Comparison of ENCODE assay signal across 10 cellular contexts in the genomic region with DNA sequence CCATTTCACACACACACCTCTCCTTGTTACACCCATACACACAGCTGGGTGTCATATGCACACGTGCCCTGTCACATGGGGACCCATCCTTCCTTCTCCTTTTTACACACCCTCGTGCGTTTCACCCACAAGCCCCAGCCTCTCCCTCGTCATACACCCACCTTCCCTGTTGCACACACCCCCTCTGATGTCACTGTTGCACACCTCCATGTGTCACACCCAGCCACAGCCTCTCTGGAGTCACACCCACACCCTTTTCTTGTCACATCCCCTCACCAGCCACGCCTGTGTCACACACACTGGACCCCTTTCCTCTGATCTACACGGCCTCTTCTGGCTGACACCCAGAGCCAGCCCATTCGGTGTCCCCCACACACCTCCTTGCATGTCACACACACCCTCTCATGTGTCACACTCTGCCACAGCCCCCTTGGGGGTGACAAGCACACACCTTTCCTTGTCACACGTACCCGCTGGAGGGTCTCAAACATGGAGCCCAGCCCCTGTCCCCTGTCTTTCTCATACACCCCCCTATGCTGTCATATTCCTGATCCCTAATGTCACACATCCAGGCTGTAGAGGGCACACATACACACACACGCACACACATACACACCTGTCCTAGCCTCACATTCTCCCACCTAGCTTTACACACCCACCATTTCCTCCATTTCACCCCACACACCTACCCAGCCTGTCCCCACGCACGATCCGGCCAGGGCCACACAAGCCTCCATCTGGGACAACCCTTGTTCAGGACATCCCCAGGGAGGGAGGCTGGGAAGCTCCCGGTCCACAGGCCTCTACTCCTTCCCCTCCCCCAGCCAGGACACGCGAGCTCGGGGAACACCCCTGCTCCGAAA. TPM values are rescaled to one million over a fixed set of nuclear protein-coding genes. Genes with fewer than 3 reads are reported as not detected.
DNase-seq lines count a peak whose midpoint lies in the region; ATAC-seq and TF ChIP-seq lines count a peak whose summit lies in the region.
"Had no signal": no experiment of that assay in that cellular context is flagged by ENCODE, and none has a peak within 500 bp of the region (broad histone marks: within the 10 kb centered on the region; RNA-seq: fewer than 3 reads in every experiment).

No MANE protein-coding gene starts in this region.

- intact Hi-C loops in CD14-positive monocyte (cut with micrococcal nuclease) (no loop called here), PC-3 (cut with micrococcal nuclease) (no loop called here), OCI-LY7 (cut with micrococcal nuclease; ENCODE audit: unreplicated experiment) (no loop called here)

- H3K36me3 ChIP-seq in PC-3 (ENCODE audit: low read depth, low read length) (no peaks in the 10 kb centered on the region), ectodermal cell (ENCODE audit: control insufficient read depth, insufficient read depth, low read length) (peaks cover 3% of the 10 kb centered on the region), OCI-LY7 (ENCODE audit: insufficient read depth, low read length) (no peaks in the 10 kb centered on the region)

- no peak overlapping the region for H3K4me2 ChIP-seq in PC-3 (ENCODE audit: low read length)
- no peak overlapping the region for H3K4me2 ChIP-seq in OCI-LY7 (ENCODE audit: low read length)

- no TSS peak for BruUV-seq in PC-3 (replicated peaks; lab: Mats Ljungman, UMichigan)
- BruUV-seq in OCI-LY7 (replicated peaks; lab: Mats Ljungman, UMichigan) = no TSS peak

- H4K20me1 ChIP-seq in PC-3 (ENCODE audit: low read length) (no peaks in the 10 kb centered on the region), OCI-LY7 (ENCODE audit: insufficient read depth, low read length) (no peaks in the 10 kb centered on the region)

- peak; percentile 79 for DNase-seq in CD14-positive monocyte (ENCODE audit: low spot score)
- DNase-seq in PC-3 = no peak
- no peak for DNase-seq in neural crest cell (ENCODE audit: low read depth, low spot score)
- DNase-seq in GM13977 (ENCODE audit: low spot score) = no peak
- DNase-seq in 8988T = no peak
- DNase-seq in NCI-H1048 (lab: John Stamatoyannopoulos, UW) = no peak
- no peak for DNase-seq in OCI-LY7 (ENCODE audit: low spot score)

- CTCF ChIA-PET in PC-3 (lab: Charles Lee) = no interaction called here
- CTCF ChIA-PET in OCI-LY7 (lab: Charles Lee; ENCODE audit: unreplicated experiment) = no interaction called here

- H3K27me3 ChIP-seq in PC-3 (ENCODE audit: low read length) (no peaks in the 10 kb centered on the region), ectodermal cell (ENCODE audit: control insufficient read depth, insufficient read depth, low read length, poor library complexity, severe bottlenecking) (peaks cover 19% of the 10 kb centered on the region)

- H3K27me3 Mint-ChIP-seq in CD14-positive monocyte (ENCODE audit: low read depth in 3 of 3) (peaks cover 60 to 81% (median 73%) of the 10 kb centered on the region in 3 donors), neural crest cell (ENCODE audit: low read depth) (peaks cover 73% of the 10 kb centered on the region)

- no peaks in the 10 kb centered on the region for H3F3A ChIP-seq in PC-3 (ENCODE audit: low read length, unreplicated experiment)

- H3K27ac ChIP-seq in PC-3 (ENCODE audit: low read length) (no peak overlapping the region), ectodermal cell (ENCODE audit: insufficient read depth, low read depth, low read length, poor library complexity, severe bottlenecking) (no peak overlapping the region), OCI-LY7 (ENCODE audit: low read depth, low read length, poor library complexity, severe bottlenecking) (no peak overlapping the region)

- no peaks in the 10 kb centered on the region for H3K9me2 ChIP-seq in PC-3 (replicated peaks; ENCODE audit: low read length)
- no peaks in the 10 kb centered on the region for H3K9me2 ChIP-seq in OCI-LY7 (ENCODE audit: insufficient read depth, low read length)

- H3K9me3 Mint-ChIP-seq in CD14-positive monocyte (peaks cover 2 to 19% (median 15%) of the 10 kb centered on the region in 7 donors), neural crest cell (no peaks in the 10 kb centered on the region)

- in situ Hi-C loops in GM13977 (cut with MboI; ENCODE audit: low pct_unique_long_range_greater_than_20kb, low sequenced_read_pairs, unreplicated experiment) = no loop called here

- H3K9me3 ChIP-seq in PC-3 (ENCODE audit: low read length) (no peaks in the 10 kb centered on the region), ectodermal cell (ENCODE audit: control insufficient read depth, low read length) (no peaks in the 10 kb centered on the region), OCI-LY7 (ENCODE audit: low read length) (no peaks in the 10 kb centered on the region)

- H3K4me1 ChIP-seq in PC-3 (ENCODE audit: insufficient read depth, low read length) = no peaks in the 10 kb centered on the region; the same call in 1 of the 2 replicates
- peaks cover 26% of the 10 kb centered on the region for H3K4me1 ChIP-seq in ectodermal cell (ENCODE audit: control insufficient read depth, insufficient read depth, low read length)
- H3K4me1 ChIP-seq in OCI-LY7 (ENCODE audit: insufficient read depth, low read length, poor library complexity, severe bottlenecking) = peaks cover 9% of the 10 kb centered on the region

- WGBS in ectodermal cell, 2 experiments = 44 to 47% methylated on average over 18 of the region's 18 CpGs

- peak; percentile 31; the same call in 1 of the 2 replicates for ATAC-seq in PC-3

- peak overlapping the region in 5 of 7 donors; percentile 33 to 85 (median 66) for H3K27ac Mint-ChIP-seq in CD14-positive monocyte
- H3K27ac Mint-ChIP-seq in neural crest cell (ENCODE audit: unreplicated experiment) = peak overlapping the region; percentile 79

- POLR2A ChIA-PET in PC-3 (lab: Charles Lee; ENCODE audit: unreplicated experiment) (no interaction called here), OCI-LY7 (lab: Charles Lee) (no interaction called here)

- H3K4me3 ChIP-seq in PC-3 (ENCODE audit: low read length) (no peak overlapping the region), ectodermal cell (ENCODE audit: insufficient read depth, low read depth, low read length) (peak overlapping the region; percentile 53), OCI-LY7 (ENCODE audit: low read depth, low read length, poor library complexity, severe bottlenecking) (no peak overlapping the region)

- H3K79me2 ChIP-seq in PC-3 (ENCODE audit: low read length) (no peaks in the 10 kb centered on the region), OCI-LY7 (ENCODE audit: insufficient read depth, low read depth, low read length) (no peaks in the 10 kb centered on the region)

- H2AFZ ChIP-seq in PC-3 (ENCODE audit: low read length) = no peak overlapping the region
- no peak overlapping the region for H2AFZ ChIP-seq in OCI-LY7 (ENCODE audit: low read length)

- H3K9ac ChIP-seq in PC-3 (ENCODE audit: low read length) = no peak overlapping the region

- H3K36me3 Mint-ChIP-seq in CD14-positive monocyte (peaks cover 0 to 13% of the 10 kb centered on the region in 2 donors), neural crest cell (ENCODE audit: low read depth) (no peaks in the 10 kb centered on the region)

- TF ChIP-seq CTCF in CD14-positive monocyte (IDR thresholded peaks at IDR 0.05) (no peak), PC-3 (conservative IDR thresholded peaks at IDR 0.05; ENCODE audit: low read depth, low read length) (no peak), neural crest cell (conservative IDR thresholded peaks at IDR 0.05) (no peak), GM13977 (IDR thresholded peaks at IDR 0.05; ENCODE audit: extremely low read depth, insufficient read depth, missing control alignments) (no peak), OCI-LY7 (conservative IDR thresholded peaks at IDR 0.05; ENCODE audit: low read length) (no peak)

- H3K4me1 Mint-ChIP-seq in CD14-positive monocyte (peaks cover 20% of the 10 kb centered on the region), neural crest cell (peaks cover 38% of the 10 kb centered on the region)

- peak overlapping the region; percentile 28 to 80 for H3K4me3 Mint-ChIP-seq in CD14-positive monocyte
- H3K4me3 Mint-ChIP-seq in neural crest cell = peak overlapping the region; percentile 85

RNA-seq across cellular contexts. Expression of a gene that starts 1.4 kb away (rescaled TPM):
- polyA plus RNA-seq in CD14-positive monocyte = not detected
- total RNA-seq in PC-3 (2014; rRNA removed) (0.06 TPM in 1 of 2 replicates, not detected in the other), neural crest cell (25.5 and 25.6 TPM in 2 replicates), OCI-LY7 (2022) (0.19 and 0.30 TPM in 2 replicates)
- 15.9 TPM for polyA plus RNA-seq in ectodermal cell (2013, experiment 1 of 4)
- 18.4 TPM for polyA plus RNA-seq in ectodermal cell (2013, experiment 2 of 4)
- polyA plus RNA-seq in ectodermal cell (2013, experiment 3 of 4) = 14.4 TPM
- 15.8 TPM for polyA plus RNA-seq in ectodermal cell (2013, experiment 4 of 4)
- total RNA-seq in OCI-LY7 (2014; rRNA removed; shearing (Covaris generic)) = not detected in 2 replicates
- total RNA-seq: LHCN-M2 had no signal

RNA-seq across cellular contexts. Expression of a gene that starts 23.0 kb away (rescaled TPM):
- polyA plus RNA-seq in CD14-positive monocyte = 1 to 10 TPM; 4.3 to 6.1 TPM
- 6.3 and 7.7 TPM in 2 replicates for total RNA-seq in PC-3 (2014; rRNA removed)
- polyA plus RNA-seq in ectodermal cell (2013, experiment 1 of 4) = 6.7 TPM
- polyA plus RNA-seq in ectodermal cell (2013, experiment 2 of 4) = 7.2 TPM
- 9.3 TPM for polyA plus RNA-seq in ectodermal cell (2013, experiment 3 of 4)
- polyA plus RNA-seq in ectodermal cell (2013, experiment 4 of 4) = 6.9 TPM
- 17.6 and 18.1 TPM in 2 replicates for total RNA-seq in neural crest cell
- 14.2 and 15.3 TPM in 2 replicates for total RNA-seq in OCI-LY7 (2014; rRNA removed; shearing (Covaris generic))
- 20.1 and 23.0 TPM in 2 replicates for total RNA-seq in OCI-LY7 (2022)

RNA-seq across cellular contexts. Expression of a gene that starts 50.5 kb away (rescaled TPM):
- polyA plus RNA-seq in CD14-positive monocyte = under 1 TPM; 0.36 to 0.39 TPM
- total RNA-seq in PC-3 (2014; rRNA removed) (not detected in 2 replicates), neural crest cell (not detected in 2 replicates), OCI-LY7 (2022) (not detected in 2 replicates)
- not detected for polyA plus RNA-seq in ectodermal cell (2013, experiment 1 of 4)
- polyA plus RNA-seq in ectodermal cell (2013, experiment 2 of 4) = not detected
- not detected for polyA plus RNA-seq in ectodermal cell (2013, experiment 3 of 4)
- polyA plus RNA-seq in ectodermal cell (2013, experiment 4 of 4) = not detected
- not detected in 2 replicates for total RNA-seq in OCI-LY7 (2014; rRNA removed; shearing (Covaris generic))
- total RNA-seq: LHCN-M2 had no signal

RNA-seq across cellular contexts. Expression of a gene that starts 57.7 kb away (rescaled TPM):
- not detected for polyA plus RNA-seq in CD14-positive monocyte
- not detected in 2 replicates for total RNA-seq in PC-3 (2014; rRNA removed)
- 0.31 TPM for polyA plus RNA-seq in ectodermal cell (2013, experiment 1 of 4)
- 0.11 TPM for polyA plus RNA-seq in ectodermal cell (2013, experiment 2 of 4)
- polyA plus RNA-seq in ectodermal cell (2013, experiment 3 of 4) = 0.27 TPM
- 0.16 TPM for polyA plus RNA-seq in ectodermal cell (2013, experiment 4 of 4)
- not detected in 2 replicates for total RNA-seq in neural crest cell
- not detected in 2 replicates for total RNA-seq in OCI-LY7 (2014; rRNA removed; shearing (Covaris generic))
- total RNA-seq in OCI-LY7 (2022) = not detected in 2 replicates
- total RNA-seq: LHCN-M2 had no signal
- polyA plus RNA-seq: adipose tissue had no signal

Comparison
In these comparisons a context has a peak if more than half of its experiments do, and no peak if none do; other contexts are left out.
1. RNA of a gene that starts 1.4 kb away (total RNA-seq): 25.5 to 25.6 TPM in neural crest cell; 0.19 to 0.30 TPM in OCI-LY7 and 0.06 TPM in PC-3; every median in the first group is over 10 times any median in the second.